Comparison of ENCODE assay signal across 1 cellular context in the genomic region with DNA sequence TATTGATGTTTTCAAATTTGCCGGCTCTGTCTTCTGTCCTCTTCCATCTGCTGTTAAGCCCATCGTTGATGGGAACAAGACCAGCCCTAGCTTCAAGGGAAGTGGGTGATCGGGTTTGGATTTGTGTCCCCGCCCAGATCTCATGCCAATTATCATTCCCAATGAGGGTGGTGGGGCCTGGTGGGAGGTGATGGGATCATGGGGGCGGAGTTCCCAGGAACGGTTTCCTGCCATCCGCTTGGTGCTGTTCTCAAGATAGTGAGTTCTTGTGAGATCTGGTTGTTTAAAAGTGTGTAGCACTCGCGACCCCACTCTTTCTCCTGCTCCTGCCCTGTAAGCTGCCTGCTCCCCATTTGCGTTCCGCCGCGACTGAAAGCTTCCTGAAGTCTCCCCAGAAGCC.
TF ChIP-seq lines count a peak whose summit lies in the region.

No MANE protein-coding gene starts in this region.

TF ChIP-seq in WTC11, 78 proteins besides CTCF, POLR2A, EP300 and RAD21 (continued from another document):
- no peak for TF ChIP-seq ARID4B (CRISPR knock-in tag; IDR thresholded peaks at IDR 0.05; ENCODE audit: borderline replicate concordance)
- no peak for TF ChIP-seq ZNF219 (CRISPR knock-in tag; IDR thresholded peaks at IDR 0.05; ENCODE audit: borderline replicate concordance)
- no peak for TF ChIP-seq NR1H2 (CRISPR knock-in tag; IDR thresholded peaks at IDR 0.05)
- no peak for TF ChIP-seq ZNF396 (CRISPR knock-in tag; IDR thresholded peaks at IDR 0.05; ENCODE audit: borderline replicate concordance)
- no peak for TF ChIP-seq ZNF281 (CRISPR knock-in tag; IDR thresholded peaks at IDR 0.05)
